2 cellular contexts compared by ENCODE assay signal in genomic region chr7:142083605-142084004, GRCh38.
TF ChIP-seq lines count a peak whose summit lies in the region.

No MANE protein-coding gene starts in this region.

TF ChIP-seq in HepG2, 621 proteins besides CTCF, POLR2A, EP300 and RAD21:
- no peak for TF ChIP-seq ZNF713 (CRISPR knock-in tag; IDR thresholded peaks at IDR 0.05)
- TF ChIP-seq ATM (IDR thresholded peaks at IDR 0.05; ENCODE audit: borderline replicate concordance), result 0 out of 2 replicates have a peak, but pooled peaks have one; percentile 30
- no peak for TF ChIP-seq POLR2G (IDR thresholded peaks at IDR 0.05; ENCODE audit: low read depth, low read length)
- peak; percentile 48; the same call in 1 of the 2 replicates for TF ChIP-seq CREB1 (IDR thresholded peaks at IDR 0.05)
- TF ChIP-seq CREB1 (CRISPR knock-in tag; IDR thresholded peaks at IDR 0.05), result no peak
- peak; percentile 18; the same call in 1 of the 2 replicates for TF ChIP-seq LCORL (IDR thresholded peaks at IDR 0.05)
- TF ChIP-seq LCORL (CRISPR knock-in tag; IDR thresholded peaks at IDR 0.05), result no peak
- no peak for TF ChIP-seq SNRNP70 (IDR thresholded peaks at IDR 0.05; ENCODE audit: low read depth, low read length)
- no peak for TF ChIP-seq ZNF512B (CRISPR knock-in tag; IDR thresholded peaks at IDR 0.05; ENCODE audit: borderline replicate concordance)
- TF ChIP-seq ZSCAN31 (CRISPR knock-in tag; IDR thresholded peaks at IDR 0.05; ENCODE audit: low read depth), result no peak
- TF ChIP-seq IKZF4 (CRISPR knock-in tag; IDR thresholded peaks at IDR 0.05; ENCODE audit: borderline replicate concordance, low read depth, not compliant biosample characterization), result no peak
- TF ChIP-seq NBN (conservative IDR thresholded peaks at IDR 0.05), result peak; percentile 49; the same call in 1 of the 2 replicates
- no peak for TF ChIP-seq MEIS2 (CRISPR knock-in tag; IDR thresholded peaks at IDR 0.05)

TF ChIP-seq in K562, 482 proteins besides CTCF, POLR2A, EP300 and RAD21:
- TF ChIP-seq KAT2B (IDR thresholded peaks at IDR 0.05; ENCODE audit: low read depth, low read length), result no peak
- peak; percentile 79; the same call in 1 of the 2 replicates for TF ChIP-seq HBP1 (CRISPR knock-in tag; IDR thresholded peaks at IDR 0.05)
- TF ChIP-seq HOMEZ (CRISPR knock-in tag; IDR thresholded peaks at IDR 0.05), result no peak
- 0 out of 2 replicates have a peak, but pooled peaks have one; percentile 33 for TF ChIP-seq DIDO1 (tag; IDR thresholded peaks at IDR 0.05; ENCODE audit: low read depth)
- no peak for TF ChIP-seq BCLAF1 (IDR thresholded peaks at IDR 0.05; ENCODE audit: borderline replicate concordance in 1 of 2, control insufficient read depth in 1 of 2, low read depth in 2 of 2, low read length in 1 of 2)
- TF ChIP-seq MLX (CRISPR knock-in tag; conservative IDR thresholded peaks at IDR 0.05), result no peak
- TF ChIP-seq ZNF23 (CRISPR knock-in tag; IDR thresholded peaks at IDR 0.05), result no peak
- TF ChIP-seq ZBTB26 (CRISPR knock-in tag; IDR thresholded peaks at IDR 0.05), result peak; percentile 81; the same call in 1 of the 2 replicates
- TF ChIP-seq ELF4 (CRISPR knock-in tag; IDR thresholded peaks at IDR 0.05), result peak; percentile 73; the same call in 1 of the 2 replicates
- no peak for TF ChIP-seq ZKSCAN3 (CRISPR knock-in tag; IDR thresholded peaks at IDR 0.05)
- no peak for TF ChIP-seq HNRNPLL (IDR thresholded peaks at IDR 0.05; ENCODE audit: low read depth, low read length, poor library complexity, severe bottlenecking)
- TF ChIP-seq ZNF707 (CRISPR knock-in tag; conservative IDR thresholded peaks at IDR 0.05), result no peak
- no peak for TF ChIP-seq SMARCE1 (IDR thresholded peaks at IDR 0.05)
